In the genomic region with DNA sequence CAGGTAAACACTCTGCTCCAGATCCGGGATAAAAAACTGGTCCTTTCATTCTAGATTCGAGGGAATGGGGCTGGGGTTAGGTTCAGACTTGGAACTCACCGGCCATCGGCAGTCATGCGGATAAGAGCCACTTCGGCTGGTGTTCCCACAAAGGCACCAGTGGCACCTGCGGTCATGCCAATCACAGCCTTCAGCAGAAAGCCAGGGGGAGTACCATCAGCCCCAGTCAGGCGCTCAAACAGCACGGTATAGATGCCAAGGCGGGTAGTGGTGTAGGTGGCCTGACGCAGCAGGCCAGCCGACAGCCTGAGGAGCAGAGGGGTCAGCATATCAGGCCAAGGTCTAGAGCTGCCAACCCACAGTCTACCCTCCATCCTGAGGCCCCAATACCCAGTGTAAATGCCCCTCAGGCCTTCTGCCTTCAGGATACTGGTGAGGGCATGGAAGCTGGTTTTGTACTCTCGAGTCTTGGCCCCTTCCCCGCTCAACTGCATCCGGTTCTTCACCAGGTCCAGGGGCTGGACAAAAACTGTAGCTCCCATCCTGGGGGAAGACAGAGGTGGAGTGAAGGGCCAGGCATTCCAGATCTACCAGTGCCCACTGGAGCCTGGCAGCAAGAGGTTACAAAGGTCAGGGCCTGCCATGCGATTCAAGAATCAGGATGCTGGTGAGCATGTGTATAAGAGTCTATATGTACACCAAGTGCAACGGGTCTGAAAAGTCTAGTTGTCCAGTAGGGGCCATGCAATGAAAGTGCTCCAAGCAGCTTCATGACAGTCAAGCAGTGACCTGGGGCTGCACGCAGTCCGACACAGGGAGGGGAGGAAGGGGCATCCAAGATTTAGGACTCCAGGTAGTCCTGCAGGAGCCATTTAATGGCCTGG, we compare ENCODE assay signal across 6 cellular contexts. TPM values are rescaled to one million over a fixed set of nuclear protein-coding genes. Genes with fewer than 3 reads are reported as not detected.
DNase-seq lines count a peak whose midpoint lies in the region.

No MANE protein-coding gene starts in this region.

- WGBS in esophagus, 2 donors: 44 to 48% methylated on average over 19 of the region's 19 CpGs

- H3K4me1 ChIP-seq in esophagus (ENCODE audit: control insufficient read depth in 2 of 2, insufficient read depth in 2 of 2, low read length in 1 of 2) (peaks cover 6% of the 10 kb centered on the region in 2 donors), stomach smooth muscle (ENCODE audit: control insufficient read depth, insufficient read depth, low read length) (peaks cover 46% of the 10 kb centered on the region)

- H3K4me3 ChIP-seq in esophagus (ENCODE audit: low read depth in 1 of 2, low read length in 2 of 2): peak overlapping the region; percentile 76 to 83
- H3K4me3 ChIP-seq in stomach smooth muscle (ENCODE audit: low read length in 2 of 2): peak overlapping the region; percentile 82 to 94

- no peaks in the 10 kb centered on the region for H3K9me3 Mint-ChIP-seq in activated T-cell treated with anti-CD3 and anti-CD28 coated beads, Interleukin-2, amount 50 U/mL, for 24 hours

- no peaks in the 10 kb centered on the region for H3K27me3 Mint-ChIP-seq in activated T-cell treated with anti-CD3 and anti-CD28 coated beads, Interleukin-2, amount 50 U/mL, for 24 hours

- DNase-seq in activated T-cell treated with anti-CD3 and anti-CD28 coated beads, Interleukin-2, amount 50 U/mL, for 24 hours: no peak
- no peak for DNase-seq in activated T-cell treated with anti-CD3 and anti-CD28 coated beads for 4 hours
- no peak for DNase-seq in glomerular visceral epithelial cell (ENCODE audit: extremely low spot score)
- no peak for DNase-seq in SKM-1 (lab: John Stamatoyannopoulos, UW; ENCODE audit: unreplicated experiment)

- H3K9me3 ChIP-seq in esophagus (ENCODE audit: control insufficient read depth in 2 of 2, insufficient read depth in 1 of 2, low read depth in 1 of 2, low read length in 1 of 2) (no peaks in the 10 kb centered on the region), stomach smooth muscle (ENCODE audit: control insufficient read depth in 2 of 2, low read length in 2 of 2) (no peaks in the 10 kb centered on the region)

- H3K36me3 ChIP-seq in esophagus (ENCODE audit: control insufficient read depth in 2 of 2, insufficient read depth in 2 of 2, low read length in 1 of 2) (peaks cover 5 to 33% of the 10 kb centered on the region in 2 donors), stomach smooth muscle (ENCODE audit: control insufficient read depth in 2 of 2, insufficient read depth in 2 of 2, low read length in 2 of 2) (peaks cover 35 to 36% of the 10 kb centered on the region in 2 donors)

- H3K27me3 ChIP-seq in esophagus (ENCODE audit: control insufficient read depth in 1 of 2, insufficient read depth in 2 of 2, low read length in 2 of 2) (no peaks in the 10 kb centered on the region), stomach smooth muscle (ENCODE audit: control insufficient read depth in 1 of 2, insufficient read depth in 2 of 2, low read length in 2 of 2) (no peaks in the 10 kb centered on the region)

- H3K9ac ChIP-seq in stomach smooth muscle (ENCODE audit: low read length in 2 of 2): peak overlapping the region; percentile 97 to 98

- H3K27ac ChIP-seq in esophagus (ENCODE audit: low read depth in 2 of 2, low read length in 1 of 2): peak overlapping the region; percentile 90 to 99
- H3K27ac ChIP-seq in stomach smooth muscle (ENCODE audit: low read length): peak overlapping the region; percentile 98

- peaks cover 87% of the 10 kb centered on the region for H3K36me3 Mint-ChIP-seq in activated T-cell treated with anti-CD3 and anti-CD28 coated beads, Interleukin-2, amount 50 U/mL, for 24 hours (ENCODE audit: low read depth)

- peak overlapping the region; percentile 98 for H3K27ac Mint-ChIP-seq in activated T-cell treated with anti-CD3 and anti-CD28 coated beads, Interleukin-2, amount 50 U/mL, for 24 hours

- peaks cover 58% of the 10 kb centered on the region for H3K4me1 Mint-ChIP-seq in activated T-cell treated with anti-CD3 and anti-CD28 coated beads, Interleukin-2, amount 50 U/mL, for 24 hours (ENCODE audit: low read depth)

- H3K4me3 Mint-ChIP-seq in activated T-cell treated with anti-CD3 and anti-CD28 coated beads, Interleukin-2, amount 50 U/mL, for 24 hours: peak overlapping the region; percentile 94

RNA-seq across cellular contexts. Expression of gene SLC25A11, which starts 0.9 kb away (rescaled TPM):
- polyA plus RNA-seq in esophagus: 10 to 100 TPM; 18.3 to 43.4 TPM

RNA-seq across cellular contexts. Expression of gene RNF167, which starts 1.2 kb away (rescaled TPM):
- 100 to 1,000 TPM in 1 of 2 donors, 10 to 100 TPM in 1; 79.5 to 149 TPM for polyA plus RNA-seq in esophagus

RNA-seq across cellular contexts. Expression of gene GP1BA, which starts 6.8 kb away (rescaled TPM):
- polyA plus RNA-seq in esophagus: under 1 TPM; 0.02 to 0.12 TPM

RNA-seq across cellular contexts. Expression of gene PFN1, which starts 9.4 kb away (rescaled TPM):
- 100 to 1,000 TPM; 371 to 761 TPM for polyA plus RNA-seq in esophagus

RNA-seq across cellular contexts. Expression of gene ENO3, which starts 12.0 kb away (rescaled TPM):
- 10 to 100 TPM in 1 of 2 donors, 1 to 10 TPM in 1; 1.7 to 10.8 TPM for polyA plus RNA-seq in esophagus
